1 cellular context compared by ENCODE assay signal in the genomic region with DNA sequence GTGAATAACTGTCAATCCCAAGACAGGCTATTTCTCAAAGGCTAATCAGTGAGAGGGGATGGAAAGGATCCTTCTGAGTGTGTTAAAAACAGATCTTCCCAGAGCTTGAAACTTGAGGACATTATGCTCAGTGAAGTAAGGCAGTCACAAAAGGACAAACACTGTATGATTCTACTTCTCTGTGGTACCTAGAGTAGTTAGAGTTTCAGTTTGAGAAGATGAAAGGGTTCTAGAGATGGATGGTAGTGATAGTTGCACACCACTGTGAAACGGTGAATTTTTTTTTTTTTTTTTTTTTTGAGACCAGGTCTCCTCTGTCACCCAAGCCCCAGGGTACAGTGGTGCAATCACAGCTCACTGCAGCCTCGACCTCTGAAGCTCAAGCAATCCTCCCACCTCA.
TF ChIP-seq lines count a peak whose summit lies in the region.

No MANE protein-coding gene starts in this region.

TF ChIP-seq in HepG2, 621 proteins besides CTCF, POLR2A, EP300 and RAD21:
- TF ChIP-seq MXD4 (CRISPR knock-in tag; IDR thresholded peaks at IDR 0.05) (no peak), ZNF619 (CRISPR knock-in tag; IDR thresholded peaks at IDR 0.05) (no peak), KDM4B (CRISPR knock-in tag; IDR thresholded peaks at IDR 0.05) (no peak), TCF7 (IDR thresholded peaks at IDR 0.05; ENCODE audit: low read depth) (no peak), JUNB (CRISPR knock-in tag; IDR thresholded peaks at IDR 0.05; ENCODE audit: borderline replicate concordance) (no peak), HIVEP1 (CRISPR knock-in tag; IDR thresholded peaks at IDR 0.05) (no peak), PHF8 (CRISPR knock-in tag; IDR thresholded peaks at IDR 0.05) (no peak), CAMTA2 (CRISPR knock-in tag; IDR thresholded peaks at IDR 0.05; ENCODE audit: borderline replicate concordance) (no peak), PAWR (CRISPR knock-in tag; IDR thresholded peaks at IDR 0.05; ENCODE audit: borderline replicate concordance) (no peak), ZNF224 (CRISPR knock-in tag; IDR thresholded peaks at IDR 0.05) (no peak), ZNF660 (CRISPR knock-in tag; IDR thresholded peaks at IDR 0.05; ENCODE audit: borderline replicate concordance, low read depth) (no peak), ZNF343 (CRISPR knock-in tag; IDR thresholded peaks at IDR 0.05) (no peak), KLF15 (CRISPR knock-in tag; IDR thresholded peaks at IDR 0.05; ENCODE audit: borderline replicate concordance) (no peak)
TF ChIP-seq in HepG2: peak in this region for 0.
